In genomic region chr11:129143335-129143734, GRCh38 we compare ENCODE assay signal across 10 cellular contexts. TPM values are rescaled to one million over a fixed set of nuclear protein-coding genes. Genes with fewer than 3 reads are reported as not detected.
DNase-seq lines count a peak whose midpoint lies in the region; ATAC-seq and TF ChIP-seq lines count a peak whose summit lies in the region.
"Had no signal": no experiment of that assay in that cellular context is flagged by ENCODE, and none has a peak within 500 bp of the region (broad histone marks: within the 10 kb centered on the region; RNA-seq: fewer than 3 reads in every experiment).

No MANE protein-coding gene starts in this region.

- peaks cover 0 to 2% of the 10 kb centered on the region in 2 donors for H3K4me1 Mint-ChIP-seq in effector memory CD8-positive, alpha-beta T cell (ENCODE audit: low read depth in 2 of 2)

- no peaks in the 10 kb centered on the region for H3K36me3 Mint-ChIP-seq in effector memory CD8-positive, alpha-beta T cell (ENCODE audit: insufficient read depth)

- peaks cover 0 to 7% of the 10 kb centered on the region in 2 donors for H3K9me3 Mint-ChIP-seq in effector memory CD8-positive, alpha-beta T cell

- peaks cover 0 to 7% of the 10 kb centered on the region in 2 donors for H3K27me3 Mint-ChIP-seq in effector memory CD8-positive, alpha-beta T cell

- intact Hi-C loops in HCT116 (cut with micrococcal nuclease) = no loop called here
- intact Hi-C loops in adrenal gland (cut with DNase I) = no loop called here

- no peak overlapping the region for H3K27ac Mint-ChIP-seq in effector memory CD8-positive, alpha-beta T cell

- H3K27me3 ChIP-seq in HCT116 (ENCODE audit: insufficient read depth, low read length) = no peaks in the 10 kb centered on the region
- H3K27me3 ChIP-seq in adrenal gland = no peaks in the 10 kb centered on the region
- no peaks in the 10 kb centered on the region for H3K27me3 ChIP-seq in hepatocyte
- no peaks in the 10 kb centered on the region for H3K27me3 ChIP-seq in smooth muscle cell (ENCODE audit: low read depth)
- H3K27me3 ChIP-seq: cardiac muscle cell had no signal

- TF ChIP-seq POLR2A in HCT116 (IDR thresholded peaks at IDR 0.05; ENCODE audit: borderline replicate concordance, extremely low read depth, insufficient read depth, insufficient read length) (no peak), adrenal gland (IDR thresholded peaks at IDR 0.05) (peak in 1 of 2 donors; percentile 33)

- TF ChIP-seq RAD21 in HCT116 (IDR thresholded peaks at IDR 0.05; ENCODE audit: low read depth) = peak; percentile 22

- H3K4me1 ChIP-seq in HCT116 (ENCODE audit: control insufficient read depth in 1 of 2, insufficient read depth in 2 of 2, low read length in 2 of 2) = peaks cover 13 to 33% of the 10 kb centered on the region in 2 experiments
- peaks cover 0 to 6% of the 10 kb centered on the region in 2 donors for H3K4me1 ChIP-seq in adrenal gland (replicated peaks in 1 of 2)
- no peaks in the 10 kb centered on the region for H3K4me1 ChIP-seq in hepatocyte (ENCODE audit: insufficient read depth)
- peaks cover 32% of the 10 kb centered on the region for H3K4me1 ChIP-seq in smooth muscle cell (ENCODE audit: low read depth)

- H3K9ac ChIP-seq in HCT116 (ENCODE audit: low read length) = peak overlapping the region; percentile 54
- peak overlapping the region; percentile 94 for H3K9ac ChIP-seq in smooth muscle cell (ENCODE audit: low read depth)

- peaks cover 12% of the 10 kb centered on the region for H3F3A ChIP-seq in smooth muscle cell (ENCODE audit: low read depth)

- CTCF ChIA-PET in HCT116 (lab: Charles Lee) = interaction anchor here (1.2 kb wide), 1 partner anchor 189 kb away, joined by 5 read pairs; no protein-coding TSS in a partner anchor

- no peaks in the 10 kb centered on the region for H3K36me3 ChIP-seq in HCT116 (ENCODE audit: control insufficient read depth in 1 of 2, insufficient read depth in 2 of 2, low read length in 2 of 2)
- no peaks in the 10 kb centered on the region for H3K36me3 ChIP-seq in adrenal gland (replicated peaks in 1 of 2)
- no peaks in the 10 kb centered on the region for H3K36me3 ChIP-seq in hepatocyte (replicated peaks; ENCODE audit: insufficient read depth, low read depth)
- H3K36me3 ChIP-seq in smooth muscle cell (ENCODE audit: low read depth) = no peaks in the 10 kb centered on the region
- H3K36me3 ChIP-seq: cardiac muscle cell had no signal

- no peak for TF ChIP-seq CTCF in HCT116 (IDR thresholded peaks at IDR 0.05 in 2 of 3, conservative IDR thresholded peaks at IDR 0.05 in 1 of 3; ENCODE audit: borderline replicate concordance in 1 of 3, insufficient read depth in 1 of 3, low read depth in 2 of 3, low read length in 2 of 3)
- TF ChIP-seq CTCF in adrenal gland (IDR thresholded peaks at IDR 0.05) = no peak
- no peak for TF ChIP-seq CTCF in hepatocyte (IDR thresholded peaks at IDR 0.05; ENCODE audit: poor library complexity)
- TF ChIP-seq CTCF in smooth muscle cell (IDR thresholded peaks at IDR 0.05; ENCODE audit: borderline replicate concordance, insufficient read depth, poor library complexity, severe bottlenecking) = no peak

- H4K20me1 ChIP-seq in HCT116 (ENCODE audit: insufficient read depth) (no peaks in the 10 kb centered on the region), hepatocyte (ENCODE audit: insufficient read depth, poor library complexity, severe bottlenecking) (no peaks in the 10 kb centered on the region), smooth muscle cell (ENCODE audit: low read depth) (no peaks in the 10 kb centered on the region)

- 40 to 44% (median 43%) methylated on average over 8 of the region's 8 CpGs for WGBS in adrenal gland, 4 donors
- WGBS in hepatocyte (ENCODE audit: low lambda C conversion rate, missing lambda C conversion rate) = 58% methylated on average over 8 of the region's 8 CpGs
- 0% methylated on average over 8 of the region's 8 CpGs for WGBS in smooth muscle cell (ENCODE audit: low lambda C conversion rate)

- H2AFZ ChIP-seq in HCT116 (ENCODE audit: low read depth, low read length, poor library complexity, severe bottlenecking) (no peak overlapping the region), hepatocyte (no peak overlapping the region), smooth muscle cell (ENCODE audit: low read depth) (peak overlapping the region; percentile 57)

- H3K4me3 Mint-ChIP-seq in effector memory CD8-positive, alpha-beta T cell = no peak overlapping the region

- peaks cover 22% of the 10 kb centered on the region for H3K79me2 ChIP-seq in HCT116 (ENCODE audit: insufficient read depth, low read length)
- H3K79me2 ChIP-seq in hepatocyte = peaks cover 62% of the 10 kb centered on the region
- peaks cover 85% of the 10 kb centered on the region for H3K79me2 ChIP-seq in smooth muscle cell (ENCODE audit: low read depth)

- BruUV-seq in HCT116 (replicated peaks; lab: Mats Ljungman, UMichigan) = no TSS peak

- peak; percentile 97 for DNase-seq in HCT116 (ENCODE audit: low read depth, low spot score)
- peak; percentile 88 to 97 (median 94) for DNase-seq in adrenal gland
- peak; percentile 88 for DNase-seq in hepatocyte (ENCODE audit: low spot score)
- peak; percentile 29 for DNase-seq in smooth muscle cell (lab: John Stamatoyannopoulos, UW; ENCODE audit: unreplicated experiment)
- no peak for DNase-seq in NCI-H1105 (lab: John Stamatoyannopoulos, UW)
- DNase-seq in NCI-H2227 (lab: John Stamatoyannopoulos, UW; ENCODE audit: unreplicated experiment) = no peak
- DNase-seq in effector memory CD8-positive, alpha-beta T cell = no peak

- H3K9me3 ChIP-seq in HCT116 (ENCODE audit: control insufficient read depth in 1 of 2, insufficient read depth in 1 of 2, low read depth in 1 of 2, low read length in 2 of 2) (no peaks in the 10 kb centered on the region), adrenal gland (replicated peaks in 1 of 3) (no peaks in the 10 kb centered on the region), hepatocyte (ENCODE audit: low read depth) (no peaks in the 10 kb centered on the region), smooth muscle cell (replicated peaks; ENCODE audit: low read depth) (no peaks in the 10 kb centered on the region)

- H3K9me2 ChIP-seq in HCT116 (ENCODE audit: insufficient read depth) = no peaks in the 10 kb centered on the region
- no peaks in the 10 kb centered on the region for H3K9me2 ChIP-seq in hepatocyte (replicated peaks; ENCODE audit: insufficient read depth)

- H3K27ac ChIP-seq in HCT116 (ENCODE audit: low read depth, low read length) = peak overlapping the region; percentile 63
- H3K27ac ChIP-seq in adrenal gland = peak overlapping the region in 3 of 5 donors; percentile 24 to 53 (median 32)
- H3K27ac ChIP-seq in hepatocyte = peak overlapping the region; percentile 75
- H3K27ac ChIP-seq in smooth muscle cell (ENCODE audit: low read depth) = peak overlapping the region; percentile 100
- H3K27ac ChIP-seq: cardiac muscle cell, HL-60 had no signal

- ATAC-seq in HCT116 (peak; percentile 100), HG03520 (IDR thresholded peaks at IDR 0.05; ENCODE audit: unreplicated experiment) (no peak)
- no peak for ATAC-seq in effector memory CD8-positive, alpha-beta T cell (replicated peaks)

- H3K4me2 ChIP-seq in HCT116 (ENCODE audit: low read length) = peak overlapping the region; percentile 78
- peak overlapping the region; percentile 53 for H3K4me2 ChIP-seq in hepatocyte
- peak overlapping the region; percentile 86 for H3K4me2 ChIP-seq in smooth muscle cell

- POLR2A ChIA-PET in HCT116 (lab: Charles Lee) = no interaction called here

- H3K4me3 ChIP-seq in HCT116 (replicated peaks in 1 of 2; ENCODE audit: low read depth in 1 of 2, low read length in 2 of 2) (peak overlapping the region in 1 of 2 experiments; percentile 43; a peak in 2 of 4 replicates), adrenal gland (no peak overlapping the region), hepatocyte (no peak overlapping the region), smooth muscle cell (peak overlapping the region; percentile 27)
- H3K4me3 ChIP-seq: cardiac muscle cell had no signal

- RAD21 ChIA-PET in HCT116 (lab: Charles Lee; ENCODE audit: low non-redundant PET in 1 of 2, low total read pairs in 2 of 2, uncharacterized antibody in 2 of 2, unreplicated experiment in 2 of 2) = no interaction called here

TF ChIP-seq in HCT116, 20 proteins besides CTCF, POLR2A, EP300 and RAD21 (continues in another document):
- TF ChIP-seq CEBPB (IDR thresholded peaks at IDR 0.05; ENCODE audit: low read depth) = peak; percentile 97
- TF ChIP-seq SRF (IDR thresholded peaks at IDR 0.05; ENCODE audit: low read depth) = peak; percentile 90
- TF ChIP-seq ATF3 (IDR thresholded peaks at IDR 0.05) = peak; percentile 44; the same call in 1 of the 2 replicates
- TF ChIP-seq EZH2 (IDR thresholded peaks at IDR 0.05) = no peak
- TF ChIP-seq FOSL1 (IDR thresholded peaks at IDR 0.05; ENCODE audit: low read depth) = peak; percentile 100
- peak; percentile 80 for TF ChIP-seq YY1 (IDR thresholded peaks at IDR 0.05; ENCODE audit: extremely low read depth, insufficient replicate concordance, low read depth, low read length)
- peak; percentile 65; the same call in 1 of the 2 replicates for TF ChIP-seq POLR2AphosphoS5 (IDR thresholded peaks at IDR 0.05; ENCODE audit: low read depth, low read length)
- TF ChIP-seq EZH2phosphoT487 (IDR thresholded peaks at IDR 0.05; ENCODE audit: borderline replicate concordance) = no peak
- TF ChIP-seq MAX (IDR thresholded peaks at IDR 0.05) = peak; percentile 81
- TF ChIP-seq EGR1 (IDR thresholded peaks at IDR 0.05; ENCODE audit: low read depth) = peak; percentile 25; the same call in 1 of the 2 replicates
- TF ChIP-seq CBX3 (IDR thresholded peaks at IDR 0.05; ENCODE audit: low read depth) = peak; percentile 97
- peak; percentile 99 for TF ChIP-seq JUND (IDR thresholded peaks at IDR 0.05)
- no peak for TF ChIP-seq ZFX (IDR thresholded peaks at IDR 0.05)
- peak; percentile 73 for TF ChIP-seq TCF7L2 (IDR thresholded peaks at IDR 0.05; ENCODE audit: borderline replicate concordance, extremely low read depth, insufficient read depth, insufficient read length)
- TF ChIP-seq SIN3A (IDR thresholded peaks at IDR 0.05; ENCODE audit: low read depth) = peak; percentile 58

RNA-seq across cellular contexts. Expression of gene ARHGAP32, which starts 48.8 kb away (rescaled TPM):
- total RNA-seq in HCT116 (2021; ENCODE audit: unreplicated experiment) (27.8 TPM), adrenal gland (10 to 100 TPM; 24.6 to 50.4 (median 29.3) TPM), hepatocyte (14.5 and 17.3 TPM in 2 replicates), smooth muscle cell (17.2 and 17.8 TPM in 2 replicates)
- 12.8 and 13.3 TPM in 2 replicates for polyA plus RNA-seq in HCT116 (2012)
- polyA plus RNA-seq in adrenal gland (10 to 100 TPM in 1 of 3 donors, 1 to 10 TPM in 2; 4.0 to 23.4 (median 6.8) TPM), hepatocyte (9.9 and 10.0 TPM in 2 replicates), smooth muscle cell (8.8 and 14.9 TPM in 2 replicates)

Comparison
In these comparisons a context has a peak if more than half of its experiments do, and no peak if none do; other contexts are left out.
1. DNase-seq: peak in HCT116 (single experiment), adrenal gland (7 of 7), hepatocyte (single experiment) and smooth muscle cell (single experiment); none in NCI-H1105 (single experiment), NCI-H2227 (single experiment) and effector memory CD8-positive, alpha-beta T cell (0 of 3).
2. H3K27ac ChIP-seq: peak in every context shown above with its lines; median percentile 100 in smooth muscle cell; 75 in hepatocyte; 63 in HCT116; 32 in adrenal gland.
3. Peak in every context shown above with its lines, with median percentiles within 50 percentile points of each other: H3K4me2 ChIP-seq.